In genomic region chr3:67109651-67110204, GRCh38 we compare ENCODE assay signal across 8 cellular contexts.
DNase-seq lines count a peak whose midpoint lies in the region; ATAC-seq and TF ChIP-seq lines count a peak whose summit lies in the region.

No MANE protein-coding gene starts in this region.

- DNase-seq in NCI-H446 (lab: John Stamatoyannopoulos, UW): peak; percentile 0 to 40
- no peak for DNase-seq in NCI-H446 treated with DMSO at 0.1 percent for 48 hours (lab: John Stamatoyannopoulos, UW)
- DNase-seq in NCI-H146 treated with DMSO at 0.1 percent for 48 hours (lab: John Stamatoyannopoulos, UW; ENCODE audit: unreplicated experiment): peak; percentile 17
- DNase-seq in choroid plexus epithelial cell (ENCODE audit: low read depth): peak; percentile 90
- peak; percentile 63 for DNase-seq in myocyte (ENCODE audit: low read depth)
- DNase-seq in stimulated activated CD4-positive, alpha-beta T cell treated with anti-CD3 and anti-CD28 coated beads, Interleukin-12 subunit alpha, Interleukin-12 subunit beta, amount 100 ng/mL, for 4 hours: no peak
- no peak for DNase-seq in natural killer cell

- no peak overlapping the region for H3K4me3 Mint-ChIP-seq in natural killer cell

- H3K4me1 Mint-ChIP-seq in natural killer cell: peaks cover 0 to 9% of the 10 kb centered on the region in 2 donors

- no peaks in the 10 kb centered on the region for H3K9me3 Mint-ChIP-seq in natural killer cell

- no peak overlapping the region for H3K4me3 ChIP-seq in choroid plexus epithelial cell (ENCODE audit: low read depth, low read length)

- no peaks in the 10 kb centered on the region for H3K36me3 Mint-ChIP-seq in natural killer cell

- H3K27me3 Mint-ChIP-seq in natural killer cell (ENCODE audit: low read depth in 2 of 2): peaks cover 7 to 11% of the 10 kb centered on the region in 2 donors

- peak; percentile 74 for TF ChIP-seq CTCF in choroid plexus epithelial cell (conservative IDR thresholded peaks at IDR 0.05; ENCODE audit: low read depth, low read length)
- TF ChIP-seq CTCF in natural killer cell (IDR thresholded peaks at IDR 0.05): no peak

- ATAC-seq in GM18870 (IDR thresholded peaks at IDR 0.05; ENCODE audit: unreplicated experiment) (no peak), natural killer cell (no peak)

- intact Hi-C loops in natural killer cell (cut with micrococcal nuclease): loop anchor here (5.0 kb wide), 2 partner anchors 137 to 1783 kb away; no protein-coding TSS in a partner anchor

- no peak overlapping the region for H3K27ac Mint-ChIP-seq in natural killer cell

Comparison
In these comparisons a context has a peak if more than half of its experiments do, and no peak if none do; other contexts are left out.
1. DNase-seq: peak in NCI-H446 (2 of 2), NCI-H146 treated with DMSO at 0.1 percent for 48 hours (single experiment), choroid plexus epithelial cell (single experiment) and myocyte (single experiment); none in NCI-H446 treated with DMSO at 0.1 percent for 48 hours (single experiment), stimulated activated CD4-positive, alpha-beta T cell treated with anti-CD3 and anti-CD28 coated beads, Interleukin-12 subunit alpha, Interleukin-12 subunit beta, amount 100 ng/mL, for 4 hours (single experiment) and natural killer cell (single experiment).